8 cellular contexts compared by ENCODE assay signal in the genomic region with DNA sequence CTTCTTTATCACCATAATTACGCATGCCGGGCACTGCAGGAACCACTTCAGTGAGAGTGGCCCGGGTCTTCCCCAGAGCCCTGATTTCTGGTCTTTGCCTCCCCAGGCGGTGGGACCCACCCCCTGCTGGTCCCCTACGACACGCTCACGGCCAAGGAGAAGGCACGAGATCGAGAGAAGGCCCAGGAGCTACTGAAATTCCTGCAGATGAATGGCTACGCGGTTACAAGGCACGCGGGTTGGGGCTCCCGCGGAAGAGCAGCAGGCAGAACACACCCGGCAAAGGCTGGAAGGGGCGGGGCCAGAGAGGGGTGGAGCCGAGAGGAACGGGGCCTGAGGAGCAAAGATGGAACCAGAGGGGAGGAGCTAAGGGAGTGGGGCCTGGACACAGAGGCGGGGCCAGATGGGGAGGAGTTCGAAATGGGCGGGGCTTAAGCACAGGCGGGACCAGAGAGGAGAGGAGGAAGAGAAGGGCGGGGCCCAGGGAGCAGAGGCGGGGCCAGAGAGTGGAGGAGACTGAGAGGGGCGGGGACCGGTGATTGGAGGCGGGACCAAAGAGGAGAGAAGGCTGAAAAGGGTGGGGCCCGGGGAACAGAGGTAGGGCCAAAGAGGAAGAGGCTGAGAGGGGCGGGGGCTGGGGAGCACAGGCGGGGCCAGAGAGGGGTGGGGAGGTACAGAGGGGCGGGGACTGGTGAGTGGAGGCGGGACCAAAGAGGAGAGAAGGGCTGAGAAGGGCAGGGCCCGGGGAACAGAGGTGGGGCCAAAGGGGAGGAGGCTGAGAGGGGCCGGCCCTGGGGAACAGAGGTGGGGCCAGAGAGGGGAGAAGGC.
DNase-seq lines count a peak whose midpoint lies in the region; ATAC-seq, FAIRE-seq and TF ChIP-seq lines count a peak whose summit lies in the region.

No MANE protein-coding gene starts in this region.

- H3K9ac ChIP-seq in K562 (ENCODE audit: insufficient read depth in 1 of 2, low read depth in 2 of 2, low read length in 2 of 2) (peak overlapping the region; percentile 31 to 89), keratinocyte (ENCODE audit: control insufficient read depth, extremely low read depth, insufficient read depth, low read length) (no peak overlapping the region)

- WGBS in K562 (ENCODE audit: insufficient coverage, low coverage, missing lambda C conversion rate): 1% methylated on average over 20 of the region's 35 CpGs

- TF ChIP-seq CTCF in LNCaP clone FGC (IDR thresholded peaks at IDR 0.05; ENCODE audit: control insufficient read depth, extremely low read depth, insufficient read depth): no peak
- no peak for TF ChIP-seq CTCF in K562 (IDR thresholded peaks at IDR 0.05 in 2 of 3, conservative IDR thresholded peaks at IDR 0.05 in 1 of 3; ENCODE audit: insufficient read depth in 2 of 3, low read depth in 1 of 3, low read length in 3 of 3)
- TF ChIP-seq CTCF in keratinocyte (optimal IDR thresholded peaks at IDR 0.05 in 1 of 3, IDR thresholded peaks at IDR 0.05 in 1 of 3, conservative IDR thresholded peaks at IDR 0.05 in 1 of 3; ENCODE audit: extremely low read depth in 1 of 3, insufficient read depth in 2 of 3, low read length in 3 of 3): no peak

- peak; percentile 76 for TF ChIP-seq POLR2A in K562 (conservative IDR thresholded peaks at IDR 0.05)

- H3K27me3 ChIP-seq in K562 (ENCODE audit: control insufficient read depth in 2 of 2, insufficient read depth in 2 of 2, low read length in 2 of 2) (no peaks in the 10 kb centered on the region), keratinocyte (ENCODE audit: control insufficient read depth, extremely low read depth, insufficient read depth, low read length) (no peaks in the 10 kb centered on the region)

- H4K20me1 ChIP-seq in K562 (replicated peaks; ENCODE audit: control insufficient read depth, insufficient read depth, low read length) (no peaks in the 10 kb centered on the region), keratinocyte (ENCODE audit: control insufficient read depth, extremely low read depth, insufficient read depth, low read length) (no peaks in the 10 kb centered on the region)

- 0 out of 4 replicates have a peak, but pooled peaks of 1 of the 2 experiments have one; percentile 6 for TF ChIP-seq RAD21 in K562 (CRISPR knock-in tag; conservative IDR thresholded peaks at IDR 0.05 in 1 of 2, IDR thresholded peaks at IDR 0.05 in 1 of 2)

- no peak overlapping the region for H3K27ac Mint-ChIP-seq in T-cell

- dilution Hi-C loops in keratinocyte (cut with MboI; ENCODE audit: extremely low pct_ligation_motif_present, low sequenced_read_pairs): no loop called here

- H3K27ac ChIP-seq in K562 (ENCODE audit: extremely low read depth, low read depth, low read length) (peak overlapping the region; percentile 43), keratinocyte (ENCODE audit: control insufficient read depth, insufficient read depth, low read length) (no peak overlapping the region)

- in situ Hi-C loops in K562 (cut with MboI): no loop called here

- H3K4me1 Mint-ChIP-seq in T-cell: peaks cover 0 to 9% (median 8%) of the 10 kb centered on the region in 3 donors

- H2AFZ ChIP-seq in K562 (ENCODE audit: low read depth, low read length) (peak overlapping the region; percentile 92), keratinocyte (ENCODE audit: control insufficient read depth, low read length) (peak overlapping the region; percentile 22)

- POLR2A ChIA-PET in T-cell (lab: Charles Lee) (interaction anchor here in 1 of 2 donors (0.5 kb wide), 1 partner anchor 312 kb away, joined by 3 read pairs; no protein-coding TSS in a partner anchor), K562 (lab: Yijun Ruan, JAX) (interaction anchor here (0.6 to 1.5 kb wide), 5 partner anchors 10 to 363 kb away, joined by 3 to 4 read pairs (median 3); no protein-coding TSS in a partner anchor)

- H3K4me2 ChIP-seq in K562 (ENCODE audit: insufficient read depth, low read length) (peak overlapping the region; percentile 70), keratinocyte (ENCODE audit: control insufficient read depth, extremely low read depth, insufficient read depth, low read depth, low read length) (no peak overlapping the region)

- CTCF ChIA-PET in T-cell (lab: Charles Lee) (interaction anchor here (0.6 to 1.6 kb wide), 4 partner anchors 9 to 104 kb away, joined by 3 read pairs; partner anchors contain the start of gene FAM98C (in 1 of the 2)), K562 (lab: Yijun Ruan, JAX; ENCODE audit: low intra/inter-chr PET ratio) (interaction anchor here (0.6 to 0.7 kb wide), 2 partner anchors 22 to 27 kb away, joined by 3 read pairs; no protein-coding TSS in a partner anchor)

- H3K9me1 ChIP-seq in K562 (ENCODE audit: control insufficient read depth, insufficient read depth, low read length): no peaks in the 10 kb centered on the region
- H3K9me1 ChIP-seq in keratinocyte (ENCODE audit: control insufficient read depth, extremely low read depth, insufficient read depth, low read length): no peaks in the 10 kb centered on the region

- no TSS peak for BruUV-seq in K562 (replicated peaks; lab: Mats Ljungman, UMichigan)

- ATAC-seq in Right ventricle myocardium inferior (peak; percentile 69), T-cell (replicated peaks in 1 of 4) (peak; percentile 37 to 94 (median 90)), K562 (peak; percentile 96)

- FAIRE-seq in K562 (lab: Jason Lieb, UNC): peak; percentile 100
- no peak for FAIRE-seq in keratinocyte (lab: Jason Lieb, UNC)

- H3K4me3 ChIP-seq in LNCaP clone FGC (ENCODE audit: low read depth, low read length) (no peak overlapping the region), K562 (peak overlapping the region; percentile 3; the same call in 1 of the 2 replicates), keratinocyte (ENCODE audit: control insufficient read depth in 2 of 3, extremely low read depth in 1 of 3, insufficient read depth in 2 of 3, low read depth in 1 of 3, low read length in 3 of 3) (no peak overlapping the region)

- intact Hi-C loops in Right ventricle myocardium inferior (cut with DNase I) (no loop called here), cardiac septum (cut with DNase I) (no loop called here), K562 (cut with micrococcal nuclease) (loop anchor here (5.0 kb wide), 1 partner anchor 95 kb away; no protein-coding TSS in a partner anchor)

- no peaks in the 10 kb centered on the region for H3K9me3 Mint-ChIP-seq in T-cell

- H3K4me3 Mint-ChIP-seq in T-cell: peak overlapping the region in 1 of 3 donors; percentile 41

- no peaks in the 10 kb centered on the region for H3K9me3 ChIP-seq in K562 (replicated peaks; ENCODE audit: control insufficient read depth, insufficient read depth, low read depth, low read length)
- no peaks in the 10 kb centered on the region for H3K9me3 ChIP-seq in keratinocyte (ENCODE audit: control insufficient read depth, low read depth, low read length)

- TF ChIP-seq EP300 in K562 (IDR thresholded peaks at IDR 0.05; ENCODE audit: low read length): no peak

- no peak for DNase-seq in Right ventricle myocardium inferior (ENCODE audit: missing footprints)
- DNase-seq in cardiac septum (ENCODE audit: low spot score): no peak
- DNase-seq in LNCaP clone FGC (ENCODE audit: low read depth): peak; percentile 46
- peak in 30 of 34 experiments; percentile 10 to 94 (median 82) for DNase-seq in T-cell
- peak; percentile 99 to 100 (median 100) for DNase-seq in K562 (ENCODE audit: extremely low read depth in 1 of 4, low spot score in 3 of 4)
- DNase-seq in keratinocyte (ENCODE audit: low read depth, low spot score): peak; percentile 83
- peak; percentile 71 to 94 (median 76) for DNase-seq in stimulated activated CD4-positive, alpha-beta T cell treated with anti-CD3 and anti-CD28 coated beads, TNF-alpha, amount 100 ng/mL, for 24 hours (ENCODE audit: low read depth in 3 of 3)
- no peak for DNase-seq in dedifferentiated amniotic fluid mesenchymal stem cell (ENCODE audit: extremely low spot score)

- H3K36me3 ChIP-seq in K562 (ENCODE audit: control insufficient read depth, insufficient read depth, low read length) (peaks cover 27% of the 10 kb centered on the region; the same call in 1 of the 3 replicates), keratinocyte (ENCODE audit: control insufficient read depth in 2 of 2, extremely low read depth in 1 of 2, insufficient read depth in 2 of 2, low read length in 2 of 2) (no peaks in the 10 kb centered on the region)

- no peaks in the 10 kb centered on the region for H3K36me3 Mint-ChIP-seq in T-cell

- H3K4me1 ChIP-seq in K562 (replicated peaks in 1 of 2; ENCODE audit: control insufficient read depth in 2 of 2, insufficient read depth in 2 of 2, low read length in 2 of 2) (peaks cover 13 to 28% of the 10 kb centered on the region in 2 experiments; a peak in 4 of 5 replicates), keratinocyte (ENCODE audit: control insufficient read depth, extremely low read depth, insufficient read depth, low read length) (no peaks in the 10 kb centered on the region)

- H3K79me2 ChIP-seq in K562 (ENCODE audit: control insufficient read depth, insufficient read depth, low read length) (no peaks in the 10 kb centered on the region), keratinocyte (ENCODE audit: control insufficient read depth, insufficient read depth, low read length) (no peaks in the 10 kb centered on the region)

- no peaks in the 10 kb centered on the region for H3K27me3 Mint-ChIP-seq in T-cell

TF ChIP-seq in K562, 482 proteins besides CTCF, POLR2A, EP300 and RAD21 (continues in another document):
- TF ChIP-seq CBX3 (IDR thresholded peaks at IDR 0.05; ENCODE audit: borderline replicate concordance in 1 of 2, low read length in 2 of 2) (peak in 1 of 2 experiments; percentile 70; a peak in 1 of 3 replicates), L3MBTL2 (IDR thresholded peaks at IDR 0.05) (peak; percentile 98), STAT5B (CRISPR knock-in tag; IDR thresholded peaks at IDR 0.05) (no peak), ZBTB7A (IDR thresholded peaks at IDR 0.05; ENCODE audit: borderline replicate concordance, control insufficient read depth, low read depth, low read length) (peak; percentile 52; the same call in 1 of the 2 replicates), POLR2G (IDR thresholded peaks at IDR 0.05; ENCODE audit: low read depth, low read length) (peak; percentile 79), RBFOX2 (IDR thresholded peaks at IDR 0.05; ENCODE audit: low read depth, low read length) (peak; percentile 76), CBFB (CRISPR knock-in tag; IDR thresholded peaks at IDR 0.05) (0 out of 2 replicates have a peak, but pooled peaks have one; percentile 80), SETDB1 (IDR thresholded peaks at IDR 0.05; ENCODE audit: low read length) (no peak)
- TF ChIP-seq, protein P1, sequence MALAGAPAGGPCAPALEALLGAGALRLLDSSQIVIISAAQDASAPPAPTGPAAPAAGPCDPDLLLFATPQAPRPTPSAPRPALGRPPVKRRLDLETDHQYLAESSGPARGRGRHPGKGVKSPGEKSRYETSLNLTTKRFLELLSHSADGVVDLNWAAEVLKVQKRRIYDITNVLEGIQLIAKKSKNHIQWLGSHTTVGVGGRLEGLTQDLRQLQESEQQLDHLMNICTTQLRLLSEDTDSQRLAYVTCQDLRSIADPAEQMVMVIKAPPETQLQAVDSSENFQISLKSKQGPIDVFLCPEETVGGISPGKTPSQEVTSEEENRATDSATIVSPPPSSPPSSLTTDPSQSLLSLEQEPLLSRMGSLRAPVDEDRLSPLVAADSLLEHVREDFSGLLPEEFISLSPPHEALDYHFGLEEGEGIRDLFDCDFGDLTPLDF (CRISPR knock-in tag; IDR thresholded peaks at IDR 0.05): 0 out of 2 replicates have a peak, but pooled peaks have one; percentile 43

Comparison
In these comparisons a context has a peak if more than half of its experiments do, and no peak if none do; other contexts are left out.
1. DNase-seq: peak in LNCaP clone FGC (single experiment), T-cell (30 of 34), K562 (4 of 4), keratinocyte (single experiment) and stimulated activated CD4-positive, alpha-beta T cell treated with anti-CD3 and anti-CD28 coated beads, TNF-alpha, amount 100 ng/mL, for 24 hours (3 of 3); none in Right ventricle myocardium inferior (single experiment), cardiac septum (single experiment) and dedifferentiated amniotic fluid mesenchymal stem cell (single experiment).
2. Peak in every context shown above with its lines, with median percentiles within 50 percentile points of each other: ATAC-seq.